ENCODE assay signal across 19 cellular contexts in genomic region chr3:189186093-189186492, GRCh38. TPM values are rescaled to one million over a fixed set of nuclear protein-coding genes. Genes with fewer than 3 reads are reported as not detected.
DNase-seq lines count a peak whose midpoint lies in the region; ATAC-seq and TF ChIP-seq lines count a peak whose summit lies in the region.
"Had no signal": no experiment of that assay in that cellular context is flagged by ENCODE, and none has a peak within 500 bp of the region (broad histone marks: within the 10 kb centered on the region; RNA-seq: fewer than 3 reads in every experiment).

No MANE protein-coding gene starts in this region.

- in situ Hi-C loops in mammary epithelial cell (cut with MboI; ENCODE audit: low sequenced_read_pairs in 2 of 2), result no loop called here

- dilution Hi-C loops in mammary epithelial cell (cut with HindIII; ENCODE audit: low sequenced_read_pairs), result no loop called here

- H3K9ac ChIP-seq in mammary epithelial cell (ENCODE audit: insufficient read depth, low read length), result no peak overlapping the region

- H2AFZ ChIP-seq in mammary epithelial cell (ENCODE audit: low read depth, low read length), result no peak overlapping the region
- H2AFZ ChIP-seq: GM23338 had no signal

- DNase-seq in mammary epithelial cell, result peak; percentile 23
- DNase-seq in breast epithelium (ENCODE audit: low spot score in 2 of 2), result no peak
- peak; percentile 31 for DNase-seq in fibroblast of peridontal ligament (ENCODE audit: extremely low read depth)
- peak; percentile 20 for DNase-seq in myocyte (ENCODE audit: low read depth)
- no peak for DNase-seq in upper lobe of right lung
- DNase-seq in NCI-H526 (lab: John Stamatoyannopoulos, UW), result no peak
- DNase-seq: activated CD4-positive, alpha-beta T cell treated with anti-CD3 and anti-CD28 coated beads for 4 hours; activated T-cell treated with anti-CD3 and anti-CD28 coated beads, Interleukin-2, amount 50 U/mL, for 24 hours; foreskin melanocyte; KG1; naive thymus-derived CD4-positive, alpha-beta T cell; NCI-H1694 treated with DMSO at 0.1 percent for 48 hours; NCI-H748 treated with DMSO at 0.1 percent for 48 hours; right lobe of liver; SHP77 treated with DMSO at 0.1 percent for 48 hours; stimulated activated naive CD8-positive, alpha-beta T cell treated with anti-CD3 and anti-CD28 coated beads, Interleukin-15, Interleukin-2, amounts not matched to agents 100 U/mL and 50 U/mL, for 24 hours had no signal

- no peak for TF ChIP-seq POLR2A in breast epithelium (IDR thresholded peaks at IDR 0.05)

- H3K4me2 ChIP-seq in mammary epithelial cell (ENCODE audit: insufficient read depth, low read depth, low read length), result no peak overlapping the region
- H3K4me2 ChIP-seq: GM23338 had no signal

- intact Hi-C loops in mammary epithelial cell (cut with micrococcal nuclease) (no loop called here), breast epithelium (cut with DNase I; ENCODE audit: low total_unique reads) (no loop called here), upper lobe of right lung (cut with DNase I) (no loop called here)

- no TSS peak for BruUV-seq in mammary epithelial cell (replicated peaks; lab: Mats Ljungman, UMichigan)

- H3K27ac ChIP-seq in mammary epithelial cell (ENCODE audit: insufficient read depth, low read depth, low read length), result no peak overlapping the region
- H3K27ac ChIP-seq in breast epithelium, result no peak overlapping the region
- peak overlapping the region; percentile 19 for H3K27ac ChIP-seq in upper lobe of right lung
- H3K27ac ChIP-seq: right lobe of liver had no signal

- H3K27me3 ChIP-seq in mammary epithelial cell (ENCODE audit: insufficient read depth, low read length) (no peaks in the 10 kb centered on the region), breast epithelium (no peaks in the 10 kb centered on the region), upper lobe of right lung (no peaks in the 10 kb centered on the region)
- H3K27me3 ChIP-seq: right lobe of liver had no signal

- no peaks in the 10 kb centered on the region for H3K36me3 ChIP-seq in mammary epithelial cell (ENCODE audit: insufficient read depth, low read length)
- H3K36me3 ChIP-seq in breast epithelium, result no peaks in the 10 kb centered on the region
- no peaks in the 10 kb centered on the region for H3K36me3 ChIP-seq in upper lobe of right lung
- H3K36me3 ChIP-seq: right lobe of liver had no signal

- WGBS in mammary epithelial cell (ENCODE audit: low coverage, missing lambda C conversion rate), result 37% methylated on average over 3 of the region's 3 CpGs

- ATAC-seq in upper lobe of right lung, result peak; percentile 31
- no peak for ATAC-seq in HG03457 (IDR thresholded peaks at IDR 0.05; ENCODE audit: unreplicated experiment)
- ATAC-seq in HG03442 (IDR thresholded peaks at IDR 0.05; ENCODE audit: unreplicated experiment), result no peak
- ATAC-seq: GM23338; naive thymus-derived CD4-positive, alpha-beta T cell; stimulated activated naive CD8-positive, alpha-beta T cell treated with anti-CD3 and anti-CD28 coated beads, Interleukin-15, Interleukin-2, amounts not matched to agents 100 U/mL and 50 U/mL, for 24 hours had no signal

- no peak overlapping the region for H3K4me3 ChIP-seq in mammary epithelial cell (replicated peaks in 1 of 3; ENCODE audit: insufficient read depth in 1 of 3, low read depth in 2 of 3, low read length in 3 of 3)
- H3K4me3 ChIP-seq in breast epithelium, result no peak overlapping the region
- H3K4me3 ChIP-seq in upper lobe of right lung, result no peak overlapping the region
- H3K4me3 ChIP-seq: GM23338, right lobe of liver had no signal

- CTCF ChIA-PET in mammary epithelial cell (lab: Charles Lee; ENCODE audit: low non-redundant PET), result no interaction called here

- H3K79me2 ChIP-seq in mammary epithelial cell (ENCODE audit: insufficient read depth, low read length), result no peaks in the 10 kb centered on the region

- H3K9me3 ChIP-seq in mammary epithelial cell (replicated peaks; ENCODE audit: insufficient read depth, low read length), result no peaks in the 10 kb centered on the region
- peaks cover 3 to 5% of the 10 kb centered on the region in 2 donors for H3K9me3 ChIP-seq in breast epithelium
- H3K9me3 ChIP-seq in upper lobe of right lung, result no peaks in the 10 kb centered on the region
- H3K9me3 ChIP-seq: right lobe of liver had no signal

- no peaks in the 10 kb centered on the region for H4K20me1 ChIP-seq in mammary epithelial cell (ENCODE audit: insufficient read depth, low read length)

- TF ChIP-seq CTCF in mammary epithelial cell (conservative IDR thresholded peaks at IDR 0.05 in 1 of 2, IDR thresholded peaks at IDR 0.05 in 1 of 2; ENCODE audit: extremely low read depth in 1 of 2, insufficient read depth in 1 of 2, low read depth in 1 of 2, low read length in 2 of 2) (no peak), breast epithelium (IDR thresholded peaks at IDR 0.05) (no peak), upper lobe of right lung (IDR thresholded peaks at IDR 0.05) (no peak)

- no peaks in the 10 kb centered on the region for H3K4me1 ChIP-seq in mammary epithelial cell (ENCODE audit: insufficient read depth, low read length)
- no peaks in the 10 kb centered on the region for H3K4me1 ChIP-seq in breast epithelium
- peaks cover 9% of the 10 kb centered on the region for H3K4me1 ChIP-seq in upper lobe of right lung
- H3K4me1 ChIP-seq: right lobe of liver had no signal

RNA-seq across cellular contexts. Expression of gene TPRG1, which starts 14.3 kb away (rescaled TPM):
- total RNA-seq in mammary epithelial cell, result 1 to 10 TPM in 1 of 2 donors, under 1 TPM in 1; 0.73 to 3.0 TPM
- 1.00 TPM for polyA plus RNA-seq in mammary epithelial cell
- not detected for polyA minus RNA-seq in mammary epithelial cell
- total RNA-seq in breast epithelium, result 10 to 100 TPM; 29.2 to 65.9 (median 31.9) TPM
- total RNA-seq in myocyte, result 1.4 and 3.1 TPM in 2 replicates
- polyA plus RNA-seq in myocyte (2012), result 5.5 TPM
- total RNA-seq in upper lobe of right lung, result 22.3 TPM

Comparison
In these comparisons a context has a peak if more than half of its experiments do, and no peak if none do; other contexts are left out.
1. DNase-seq: peak in mammary epithelial cell (single experiment), fibroblast of peridontal ligament (single experiment) and myocyte (single experiment); none in breast epithelium (0 of 2), upper lobe of right lung (single experiment) and NCI-H526 (0 of 2).